ENCODE assay signal across 8 cellular contexts in genomic region chr14:101707285-101707842, GRCh38. TPM values are rescaled to one million over a fixed set of nuclear protein-coding genes. Genes with fewer than 3 reads are reported as not detected.
DNase-seq lines count a peak whose midpoint lies in the region; ATAC-seq and TF ChIP-seq lines count a peak whose summit lies in the region.

No MANE protein-coding gene starts in this region.

- intact Hi-C loops in Calu3 (cut with micrococcal nuclease; ENCODE audit: unreplicated experiment) = loop anchor here (1.0 kb wide), 1 partner anchor 64 kb away; no protein-coding TSS in a partner anchor

- no peak overlapping the region for H3K27ac ChIP-seq in VCaP

- no peaks in the 10 kb centered on the region for H3K36me3 ChIP-seq in kidney epithelial cell (ENCODE audit: control insufficient read depth, insufficient read depth, low read length)

- DNase-seq in Calu3 = peak; percentile 62
- DNase-seq in NCI-H2227 (lab: John Stamatoyannopoulos, UW; ENCODE audit: unreplicated experiment) = peak; percentile 86
- DNase-seq in cardiac fibroblast (ENCODE audit: low read depth in 2 of 2) = peak; percentile 90
- DNase-seq in kidney epithelial cell (ENCODE audit: low read depth) = peak; percentile 35
- DNase-seq in stimulated activated CD4-positive, alpha-beta T cell treated with anti-CD3 and anti-CD28 coated beads, Interleukin-1b, Interleukin-23, amount 100 ng/mL, for 48 hours = peak; percentile 61

- TF ChIP-seq CTCF in Calu3 (IDR thresholded peaks at IDR 0.05; ENCODE audit: unreplicated experiment) (peak; percentile 77), VCaP (conservative IDR thresholded peaks at IDR 0.05) (peak; percentile 76), cardiac fibroblast (IDR thresholded peaks at IDR 0.05; ENCODE audit: low read depth, low read length) (peak; percentile 61), kidney epithelial cell (IDR thresholded peaks at IDR 0.05; ENCODE audit: insufficient read depth, low read length, poor library complexity, severe bottlenecking) (peak; percentile 69)

- BruUV-seq in Calu3 (replicated peaks; lab: Mats Ljungman, UMichigan) = no TSS peak

- H3K4me1 Mint-ChIP-seq in Calu3 (ENCODE audit: low read depth, unreplicated experiment) = peaks cover 19% of the 10 kb centered on the region

- peak; percentile 45 for ATAC-seq in HG02870 (IDR thresholded peaks at IDR 0.05; ENCODE audit: unreplicated experiment)
- ATAC-seq in HG02610 (IDR thresholded peaks at IDR 0.05; ENCODE audit: unreplicated experiment) = no peak

- no peaks in the 10 kb centered on the region for H3K9me3 Mint-ChIP-seq in Calu3 (ENCODE audit: low read depth, unreplicated experiment)

- peaks cover 5% of the 10 kb centered on the region for H3K36me3 Mint-ChIP-seq in Calu3 (ENCODE audit: insufficient read depth, unreplicated experiment)

- H3K4me3 Mint-ChIP-seq in Calu3 (ENCODE audit: low read depth, unreplicated experiment) = no peak overlapping the region

- H3K4me3 ChIP-seq in cardiac fibroblast (replicated peaks in 1 of 2; ENCODE audit: low read depth in 2 of 2, low read length in 2 of 2) (no peak overlapping the region), kidney epithelial cell (ENCODE audit: low read depth, low read length) (no peak overlapping the region)

- H3K27me3 ChIP-seq in kidney epithelial cell (ENCODE audit: control insufficient read depth, insufficient read depth, low read length) = peaks cover 8% of the 10 kb centered on the region

- CTCF ChIA-PET in Calu3 (lab: Charles Lee) = interaction anchor here (0.7 to 2.3 kb wide), 8 partner anchors 19 to 240 kb away, joined by 3 to 15 read pairs (median 4); partner anchors contain the start of gene PPP2R5C

- H3K27ac Mint-ChIP-seq in Calu3 (ENCODE audit: unreplicated experiment) = no peak overlapping the region

- no peaks in the 10 kb centered on the region for H3K27me3 Mint-ChIP-seq in Calu3 (ENCODE audit: unreplicated experiment)

RNA-seq across cellular contexts. Expression of gene PPP2R5C, which starts 54.1 kb away (rescaled TPM):
- 108 and 120 TPM in 2 replicates for total RNA-seq in Calu3 (2022)
- 59.9 and 79.6 TPM in 2 replicates for total RNA-seq in kidney epithelial cell

Comparison
In these comparisons a context has a peak if more than half of its experiments do, and no peak if none do; other contexts are left out.
1. DNase-seq: peak in every context shown above with its lines; median percentile 90 in cardiac fibroblast; 86 in NCI-H2227; 62 in Calu3; 61 in stimulated activated CD4-positive, alpha-beta T cell treated with anti-CD3 and anti-CD28 coated beads, Interleukin-1b, Interleukin-23, amount 100 ng/mL, for 48 hours; 35 in kidney epithelial cell.